In the genomic region with DNA sequence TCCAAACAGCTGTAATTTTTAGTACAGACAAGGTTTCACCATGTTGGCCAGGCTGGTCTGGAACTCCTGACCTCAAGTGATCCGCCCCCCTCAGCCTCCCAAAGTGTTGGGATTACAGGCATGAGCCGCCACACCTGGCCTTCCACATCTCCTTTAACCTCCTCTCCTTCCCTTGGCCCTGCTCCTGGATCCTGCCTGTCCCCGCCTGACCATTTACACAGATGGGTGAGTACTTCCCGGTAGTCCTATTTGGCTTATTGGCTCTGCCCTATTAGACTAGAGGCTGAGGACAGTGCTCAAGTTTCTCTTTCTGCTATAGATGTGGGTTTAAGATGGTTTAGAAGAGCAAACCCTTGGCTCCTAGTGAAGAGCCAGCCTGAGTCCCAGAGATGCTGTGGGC, we compare ENCODE assay signal across 32 cellular contexts. TPM values are rescaled to one million over a fixed set of nuclear protein-coding genes. Genes with fewer than 3 reads are reported as not detected.
DNase-seq lines count a peak whose midpoint lies in the region; ATAC-seq, FAIRE-seq and TF ChIP-seq lines count a peak whose summit lies in the region.
"Had no signal": no experiment of that assay in that cellular context is flagged by ENCODE, and none has a peak within 500 bp of the region (broad histone marks: within the 10 kb centered on the region; RNA-seq: fewer than 3 reads in every experiment).

No MANE protein-coding gene starts in this region.

- H3K27me3 ChIP-seq in K562 (ENCODE audit: control insufficient read depth in 2 of 2, insufficient read depth in 2 of 2, low read length in 2 of 2): no peaks in the 10 kb centered on the region
- H3K27me3 ChIP-seq: pancreas, upper lobe of right lung had no signal

- no peak for TF ChIP-seq EP300 in K562 (IDR thresholded peaks at IDR 0.05; ENCODE audit: low read length)

- no peak overlapping the region for H3K4me3 ChIP-seq in K562
- H3K4me3 ChIP-seq: A549, coronary artery, pancreas, PC-9, upper lobe of right lung had no signal

- CTCF ChIA-PET in activated CD8-positive, alpha-beta T cell treated with anti-CD3 and anti-CD28 coated beads for 36 hours (lab: Charles Lee): interaction anchor here (0.8 to 2.0 kb wide), 2 partner anchors 18 to 36 kb away, joined by 3 to 12 read pairs; no protein-coding TSS in a partner anchor
- CTCF ChIA-PET in activated CD8-positive, alpha-beta T cell treated with anti-CD3 and anti-CD28 coated beads, Interleukin-2, amount 10 ng/mL, durations not matched to agents 7 days and 5 days (lab: Charles Lee): interaction anchor here (2.2 to 3.4 kb wide), 3 partner anchors 36 to 163 kb away, joined by 14 to 28 read pairs (median 19); partner anchors contain the start of gene LGR6
- CTCF ChIA-PET in T-cell (lab: Charles Lee): interaction anchor here in 1 of 2 donors (0.7 kb wide), 1 partner anchor 36 kb away, joined by 4 read pairs; no protein-coding TSS in a partner anchor
- CTCF ChIA-PET in K562 (lab: Yijun Ruan, JAX; ENCODE audit: low intra/inter-chr PET ratio): no interaction called here

- no peak overlapping the region for H3K9ac ChIP-seq in K562 (ENCODE audit: insufficient read depth in 1 of 2, low read depth in 2 of 2, low read length in 2 of 2)
- H3K9ac ChIP-seq: SK-N-SH had no signal

- peaks cover 41% of the 10 kb centered on the region for H3K79me2 ChIP-seq in K562 (ENCODE audit: control insufficient read depth, insufficient read depth, low read length)

- peaks cover 79% of the 10 kb centered on the region for H3K36me3 Mint-ChIP-seq in activated CD8-positive, alpha-beta T cell treated with anti-CD3 and anti-CD28 coated beads for 36 hours (ENCODE audit: low read depth)
- peaks cover 74% of the 10 kb centered on the region for H3K36me3 Mint-ChIP-seq in activated CD8-positive, alpha-beta T cell treated with anti-CD3 and anti-CD28 coated beads, Interleukin-2, amount 10 ng/mL, durations not matched to agents 7 days and 5 days (ENCODE audit: low read depth)
- peaks cover 38% of the 10 kb centered on the region for H3K36me3 Mint-ChIP-seq in T-cell
- H3K36me3 Mint-ChIP-seq in stimulated activated memory B cell treated with anti-CD40 and anti-IgM and Interleukin-4, amounts not matched to agents 10 μg/mL and 1 μg/mL and 100 μg/mL, for 72 hours: peaks cover 28% of the 10 kb centered on the region

- intact Hi-C loops in activated CD8-positive, alpha-beta T cell treated with anti-CD3 and anti-CD28 coated beads for 36 hours (cut with micrococcal nuclease): no loop called here
- intact Hi-C loops in K562 (cut with micrococcal nuclease): loop anchor here (10.0 kb wide), 1 partner anchor 652 kb away; the partner anchor contains the start of gene KDM5B
- intact Hi-C loops in Right ventricle myocardium superior (cut with DNase I): no loop called here

- H3K4me3 Mint-ChIP-seq in activated CD8-positive, alpha-beta T cell treated with anti-CD3 and anti-CD28 coated beads for 36 hours: no peak overlapping the region
- H3K4me3 Mint-ChIP-seq in activated CD8-positive, alpha-beta T cell treated with anti-CD3 and anti-CD28 coated beads, Interleukin-2, amount 10 ng/mL, durations not matched to agents 7 days and 5 days: no peak overlapping the region
- no peak overlapping the region for H3K4me3 Mint-ChIP-seq in T-cell
- H3K4me3 Mint-ChIP-seq in stimulated activated memory B cell treated with anti-CD40 and anti-IgM and Interleukin-4, amounts not matched to agents 10 μg/mL and 1 μg/mL and 100 μg/mL, for 72 hours: no peak overlapping the region
- H3K4me3 Mint-ChIP-seq: natural killer cell treated with Interleukin-12 subunit alpha and Interleukin-12 subunit beta and Interleukin-15 and Interleukin-18, amount 100 ng/mL, for 72 hours; stimulated activated naive B cell treated with anti-CD40 and anti-IgM and Interleukin-4, amounts not matched to agents 10 μg/mL and 1 μg/mL and 100 μg/mL, for 72 hours had no signal

- H3K27me3 Mint-ChIP-seq in activated CD8-positive, alpha-beta T cell treated with anti-CD3 and anti-CD28 coated beads for 36 hours: no peaks in the 10 kb centered on the region
- no peaks in the 10 kb centered on the region for H3K27me3 Mint-ChIP-seq in activated CD8-positive, alpha-beta T cell treated with anti-CD3 and anti-CD28 coated beads, Interleukin-2, amount 10 ng/mL, durations not matched to agents 7 days and 5 days (ENCODE audit: low read depth)
- no peaks in the 10 kb centered on the region for H3K27me3 Mint-ChIP-seq in T-cell
- H3K27me3 Mint-ChIP-seq in stimulated activated memory B cell treated with anti-CD40 and anti-IgM and Interleukin-4, amounts not matched to agents 10 μg/mL and 1 μg/mL and 100 μg/mL, for 72 hours: no peaks in the 10 kb centered on the region
- H3K27me3 Mint-ChIP-seq: natural killer cell treated with Interleukin-12 subunit alpha and Interleukin-12 subunit beta and Interleukin-15 and Interleukin-18, amount 100 ng/mL, for 72 hours; stimulated activated naive B cell treated with anti-CD40 and anti-IgM and Interleukin-4, amounts not matched to agents 10 μg/mL and 1 μg/mL and 100 μg/mL, for 72 hours had no signal

- H3K27ac Mint-ChIP-seq in activated CD8-positive, alpha-beta T cell treated with anti-CD3 and anti-CD28 coated beads for 36 hours: peak overlapping the region; percentile 59
- no peak overlapping the region for H3K27ac Mint-ChIP-seq in activated CD8-positive, alpha-beta T cell treated with anti-CD3 and anti-CD28 coated beads, Interleukin-2, amount 10 ng/mL, durations not matched to agents 7 days and 5 days
- H3K27ac Mint-ChIP-seq in T-cell: peak overlapping the region; percentile 34 to 38
- H3K27ac Mint-ChIP-seq in stimulated activated memory B cell treated with anti-CD40 and anti-IgM and Interleukin-4, amounts not matched to agents 10 μg/mL and 1 μg/mL and 100 μg/mL, for 72 hours: peak overlapping the region; percentile 9
- H3K27ac Mint-ChIP-seq: natural killer cell treated with Interleukin-12 subunit alpha and Interleukin-12 subunit beta and Interleukin-15 and Interleukin-18, amount 100 ng/mL, for 72 hours; stimulated activated naive B cell treated with anti-CD40 and anti-IgM and Interleukin-4, amounts not matched to agents 10 μg/mL and 1 μg/mL and 100 μg/mL, for 72 hours had no signal

- no TSS peak for BruUV-seq in K562 (replicated peaks; lab: Mats Ljungman, UMichigan)

- no peaks in the 10 kb centered on the region for H3K9me1 ChIP-seq in K562 (ENCODE audit: control insufficient read depth, insufficient read depth, low read length)

- no peak overlapping the region for H3K27ac ChIP-seq in K562 (ENCODE audit: extremely low read depth, low read depth, low read length)
- H3K27ac ChIP-seq: A549, coronary artery, pancreas, PC-9, upper lobe of right lung had no signal

- H3K9me3 ChIP-seq in K562 (replicated peaks; ENCODE audit: control insufficient read depth, insufficient read depth, low read depth, low read length): no peaks in the 10 kb centered on the region
- H3K9me3 ChIP-seq: A549, pancreas, SK-N-SH, upper lobe of right lung had no signal

- no peak for ATAC-seq in activated CD8-positive, alpha-beta T cell treated with anti-CD3 and anti-CD28 coated beads for 36 hours
- no peak for ATAC-seq in activated CD8-positive, alpha-beta T cell treated with anti-CD3 and anti-CD28 coated beads, Interleukin-2, amount 10 ng/mL, durations not matched to agents 7 days and 5 days
- no peak for ATAC-seq in T-cell (replicated peaks in 1 of 4)
- ATAC-seq in K562: no peak
- ATAC-seq in stimulated activated memory B cell treated with anti-CD40 and anti-IgM and Interleukin-4, amounts not matched to agents 10 μg/mL and 1 μg/mL and 100 μg/mL, for 72 hours: no peak
- ATAC-seq in Right ventricle myocardium superior (ENCODE audit: poor library complexity): no peak
- ATAC-seq: A549; left colon; natural killer cell treated with Interleukin-12 subunit alpha and Interleukin-12 subunit beta and Interleukin-15 and Interleukin-18, amount 100 ng/mL, for 72 hours; pancreas; stimulated activated naive B cell treated with anti-CD40 and anti-IgM and Interleukin-4, amounts not matched to agents 10 μg/mL and 1 μg/mL and 100 μg/mL, for 72 hours; upper lobe of right lung had no signal

- H3K9me3 Mint-ChIP-seq in activated CD8-positive, alpha-beta T cell treated with anti-CD3 and anti-CD28 coated beads for 36 hours: no peaks in the 10 kb centered on the region
- H3K9me3 Mint-ChIP-seq in activated CD8-positive, alpha-beta T cell treated with anti-CD3 and anti-CD28 coated beads, Interleukin-2, amount 10 ng/mL, durations not matched to agents 7 days and 5 days (ENCODE audit: insufficient read depth): no peaks in the 10 kb centered on the region
- H3K9me3 Mint-ChIP-seq in T-cell: no peaks in the 10 kb centered on the region
- H3K9me3 Mint-ChIP-seq in stimulated activated memory B cell treated with anti-CD40 and anti-IgM and Interleukin-4, amounts not matched to agents 10 μg/mL and 1 μg/mL and 100 μg/mL, for 72 hours: no peaks in the 10 kb centered on the region
- H3K9me3 Mint-ChIP-seq: natural killer cell treated with Interleukin-12 subunit alpha and Interleukin-12 subunit beta and Interleukin-15 and Interleukin-18, amount 100 ng/mL, for 72 hours; stimulated activated naive B cell treated with anti-CD40 and anti-IgM and Interleukin-4, amounts not matched to agents 10 μg/mL and 1 μg/mL and 100 μg/mL, for 72 hours had no signal

- in situ Hi-C loops in K562 (cut with MboI): no loop called here

- TF ChIP-seq RAD21 in K562 (CRISPR knock-in tag; conservative IDR thresholded peaks at IDR 0.05 in 1 of 2, IDR thresholded peaks at IDR 0.05 in 1 of 2): no peak

- H3K4me1 ChIP-seq in K562 (replicated peaks in 1 of 2; ENCODE audit: control insufficient read depth in 2 of 2, insufficient read depth in 2 of 2, low read length in 2 of 2): peaks cover 27 to 46% of the 10 kb centered on the region in 2 experiments

- FAIRE-seq in K562 (lab: Jason Lieb, UNC): no peak
- FAIRE-seq in D721Med (lab: Jason Lieb, UNC): no peak
- FAIRE-seq: A549, G401.6, pancreas had no signal

- WGBS in K562 (ENCODE audit: insufficient coverage, low coverage, missing lambda C conversion rate): 96% methylated on average over 4 of the region's 4 CpGs

- TF ChIP-seq CTCF in activated CD8-positive, alpha-beta T cell treated with anti-CD3 and anti-CD28 coated beads for 36 hours (IDR thresholded peaks at IDR 0.05): no peak
- no peak for TF ChIP-seq CTCF in K562 (IDR thresholded peaks at IDR 0.05 in 2 of 3, conservative IDR thresholded peaks at IDR 0.05 in 1 of 3; ENCODE audit: insufficient read depth in 2 of 3, low read depth in 1 of 3, low read length in 3 of 3)
- no peak for TF ChIP-seq CTCF in D721Med (IDR thresholded peaks at IDR 0.05; ENCODE audit: insufficient read depth, missing control alignments)

- H3K36me3 ChIP-seq in K562 (ENCODE audit: control insufficient read depth, insufficient read depth, low read length): peaks cover 97% of the 10 kb centered on the region
- H3K36me3 ChIP-seq: pancreas, upper lobe of right lung had no signal

- no peak overlapping the region for H2AFZ ChIP-seq in K562 (ENCODE audit: low read depth, low read length)
- H2AFZ ChIP-seq: PC-9 had no signal

- peaks cover 42% of the 10 kb centered on the region for H3K4me1 Mint-ChIP-seq in activated CD8-positive, alpha-beta T cell treated with anti-CD3 and anti-CD28 coated beads for 36 hours (ENCODE audit: low read depth)
- H3K4me1 Mint-ChIP-seq in activated CD8-positive, alpha-beta T cell treated with anti-CD3 and anti-CD28 coated beads, Interleukin-2, amount 10 ng/mL, durations not matched to agents 7 days and 5 days (ENCODE audit: low read depth): peaks cover 48% of the 10 kb centered on the region
- H3K4me1 Mint-ChIP-seq in T-cell: peaks cover 35 to 45% (median 38%) of the 10 kb centered on the region in 3 donors
- H3K4me1 Mint-ChIP-seq in stimulated activated memory B cell treated with anti-CD40 and anti-IgM and Interleukin-4, amounts not matched to agents 10 μg/mL and 1 μg/mL and 100 μg/mL, for 72 hours: peaks cover 1% of the 10 kb centered on the region

- no peaks in the 10 kb centered on the region for H4K20me1 ChIP-seq in K562 (replicated peaks; ENCODE audit: control insufficient read depth, insufficient read depth, low read length)

- DNase-seq in activated CD8-positive, alpha-beta T cell treated with anti-CD3 and anti-CD28 coated beads for 36 hours: no peak
- DNase-seq in activated CD8-positive, alpha-beta T cell treated with anti-CD3 and anti-CD28 coated beads, Interleukin-2, amount 10 ng/mL, durations not matched to agents 7 days and 5 days: no peak
- DNase-seq in T-cell: no peak
- no peak for DNase-seq in K562 (ENCODE audit: extremely low read depth in 1 of 4, low spot score in 3 of 4)
- DNase-seq in NCI-H526 (lab: John Stamatoyannopoulos, UW): no peak
- DNase-seq in Right ventricle myocardium superior: no peak
- DNase-seq in D721Med (ENCODE audit: insufficient read length, low spot score): no peak
- DNase-seq: activated CD4-positive, alpha-beta T cell treated with anti-CD3 and anti-CD28 coated beads for 48 hours; activated effector memory CD4-positive, alpha-beta T cell treated with Interleukin-2 at 50 U/mL for 16 hours; effector memory CD4-positive, alpha-beta T cell; HCEC 1CT; hypothalamus; left colon; NCI-H1417 treated with DMSO at 0.1 percent for 48 hours; NCI-H2081; NCI-H524 treated with DMSO at 0.1 percent for 48 hours; pancreas; PC-9; retina; SK-N-SH; stimulated activated naive B cell treated with anti-CD40 and anti-IgM and Interleukin-4, amounts not matched to agents 10 μg/mL and 1 μg/mL and 100 μg/mL, for 72 hours; upper lobe of right lung had no signal

- POLR2A ChIA-PET in activated CD8-positive, alpha-beta T cell treated with anti-CD3 and anti-CD28 coated beads for 36 hours (lab: Charles Lee): interaction anchor here (1.7 to 13.6 kb wide), 3 partner anchors 8 to 13 kb away, joined by 7 to 124 read pairs (median 14); partner anchors contain the start of genes ARL8A and PTPN7
- POLR2A ChIA-PET in activated CD8-positive, alpha-beta T cell treated with anti-CD3 and anti-CD28 coated beads, Interleukin-2, amount 10 ng/mL, durations not matched to agents 7 days and 5 days (lab: Charles Lee): interaction anchor here (0.7 to 2.1 kb wide), 2 partner anchors 9 to 13 kb away, joined by 3 to 9 read pairs; no protein-coding TSS in a partner anchor
- POLR2A ChIA-PET in T-cell (lab: Charles Lee): no interaction called here
- POLR2A ChIA-PET in K562 (lab: Yijun Ruan, JAX): interaction anchor here (0.6 to 2.3 kb wide), 5 partner anchors 9 to 242 kb away, joined by 3 to 21 read pairs (median 3); partner anchors contain the start of genes ARL8A and TIMM17A

- TF ChIP-seq POLR2A in K562 (conservative IDR thresholded peaks at IDR 0.05): no peak

- no peak overlapping the region for H3K4me2 ChIP-seq in K562 (ENCODE audit: insufficient read depth, low read length)
- H3K4me2 ChIP-seq: A549, PC-9, SK-N-SH had no signal

RNA-seq across cellular contexts. Expression of gene PTPN7, which starts 7.1 kb away (rescaled TPM):
- total RNA-seq in activated CD8-positive, alpha-beta T cell treated with anti-CD3 and anti-CD28 coated beads for 36 hours: 100 to 1,000 TPM; 195 to 200 TPM
- total RNA-seq in activated CD8-positive, alpha-beta T cell treated with anti-CD3 and anti-CD28 coated beads, Interleukin-2, amount 10 ng/mL, durations not matched to agents 7 days and 5 days: 100 to 1,000 TPM; 242 to 255 TPM
- 100 to 1,000 TPM in 1 of 5 donors, 10 to 100 TPM in 4; 67.1 to 124 (median 71.7) TPM for total RNA-seq in T-cell
- total RNA-seq in K562 (2011; cell fraction: chromatin; rRNA removed; ENCODE audit: low replicate concordance): 135 and 260 TPM in 2 replicates
- 174 and 175 TPM in 2 replicates for total RNA-seq in K562 (2011; cell fraction: nucleolus; rRNA removed)
- 146 and 165 TPM in 2 replicates for total RNA-seq in K562 (2011; cell fraction: nucleoplasm; rRNA removed)
- total RNA-seq in K562 (2014; rRNA removed): 121 and 126 TPM in 2 replicates
- 61.7 and 65.6 TPM in 2 replicates for total RNA-seq in K562 (2014; rRNA removed; fragmentation: Illumina TruSeq; extraction: Trizol)
- total RNA-seq in K562 (2015; rRNA removed; fragmentation: Illumina TruSeq; extraction: Trizol): 116 and 120 TPM in 2 replicates
- 112 and 139 TPM in 2 replicates for total RNA-seq in K562 (2021)
- polyA plus RNA-seq in K562 (2011; rRNA removed): 80.7 and 176 TPM in 2 replicates
- 155 and 163 TPM in 2 replicates for polyA plus RNA-seq in K562 (2011; cell fraction: cytosol; rRNA removed)
- 215 and 278 TPM in 2 replicates for polyA plus RNA-seq in K562 (2011; cell fraction: nucleus; rRNA removed)
- polyA plus RNA-seq in K562 (2012): 146 and 171 TPM in 2 replicates
- polyA plus RNA-seq in K562 (2014; fragmentation: Illumina TruSeq; extraction: Trizol): 144 and 189 TPM in 2 replicates
- 10 to 100 TPM; 18.7 to 19.8 TPM for polyA plus RNA-seq in K562 (2014; fragmentation: Nextera tagmentation; extraction: Ambion mirVana)
- 123 and 128 TPM in 2 replicates for polyA plus RNA-seq in K562 (2014; rRNA removed)
- 58.0 and 78.3 TPM in 2 replicates for polyA minus RNA-seq in K562 (2011; rRNA and poly(A)+ RNA removed)
- 54.1 and 65.3 TPM in 2 replicates for polyA minus RNA-seq in K562 (2011; cell fraction: cytosol; rRNA and poly(A)+ RNA removed)
- 38.1 and 80.1 TPM in 2 replicates for polyA minus RNA-seq in K562 (2011; cell fraction: nucleus; rRNA and poly(A)+ RNA removed)
- 0.27 TPM for total RNA-seq in Right ventricle myocardium superior
- total RNA-seq: lung microvascular endothelial cell, PC-9 had no signal
- polyA plus RNA-seq: SK-N-SH had no signal

RNA-seq across cellular contexts. Expression of gene ARL8A, which starts 8.7 kb away (rescaled TPM):
- 10 to 100 TPM; 25.8 to 33.7 TPM for total RNA-seq in activated CD8-positive, alpha-beta T cell treated with anti-CD3 and anti-CD28 coated beads for 36 hours
- total RNA-seq in activated CD8-positive, alpha-beta T cell treated with anti-CD3 and anti-CD28 coated beads, Interleukin-2, amount 10 ng/mL, durations not matched to agents 7 days and 5 days: 10 to 100 TPM; 39.7 to 42.0 TPM
- total RNA-seq in T-cell (10 to 100 TPM; 37.8 to 70.2 (median 50.9) TPM), K562 (2014; rRNA removed) (13.1 and 21.8 TPM in 2 replicates), K562 (2014; rRNA removed; fragmentation: Illumina TruSeq; extraction: Trizol) (7.9 and 9.2 TPM in 2 replicates), K562 (2015; rRNA removed; fragmentation: Illumina TruSeq; extraction: Trizol) (11.1 and 11.8 TPM in 2 replicates), K562 (2021) (19.1 and 22.7 TPM in 2 replicates), Right ventricle myocardium superior (69.5 TPM)
- total RNA-seq in K562 (2011; cell fraction: chromatin; rRNA removed; ENCODE audit: low replicate concordance): 15.5 and 36.2 TPM in 2 replicates
- total RNA-seq in K562 (2011; cell fraction: nucleolus; rRNA removed): 13.9 and 24.0 TPM in 2 replicates
- total RNA-seq in K562 (2011; cell fraction: nucleoplasm; rRNA removed): 13.5 and 19.8 TPM in 2 replicates
- polyA plus RNA-seq in K562 (2011; rRNA removed) (27.3 and 58.1 TPM in 2 replicates), K562 (2014; fragmentation: Illumina TruSeq; extraction: Trizol) (11.4 and 15.9 TPM in 2 replicates), K562 (2014; fragmentation: Nextera tagmentation; extraction: Ambion mirVana) (under 1 TPM; 0.17 to 0.32 TPM), K562 (2014; rRNA removed) (15.3 and 15.6 TPM in 2 replicates)
- 17.5 and 24.2 TPM in 2 replicates for polyA plus RNA-seq in K562 (2011; cell fraction: cytosol; rRNA removed)
- polyA plus RNA-seq in K562 (2011; cell fraction: nucleus; rRNA removed): 31.3 and 39.1 TPM in 2 replicates
- polyA plus RNA-seq in K562 (2012): 21.7 and 25.7 TPM in 2 replicates
- polyA minus RNA-seq in K562 (2011; rRNA and poly(A)+ RNA removed): 12.5 and 17.4 TPM in 2 replicates
- polyA minus RNA-seq in K562 (2011; cell fraction: cytosol; rRNA and poly(A)+ RNA removed): 11.4 and 13.7 TPM in 2 replicates
- polyA minus RNA-seq in K562 (2011; cell fraction: nucleus; rRNA and poly(A)+ RNA removed): 3.4 and 10.0 TPM in 2 replicates

RNA-seq across cellular contexts. Expression of gene GPR37L1, which starts 30.6 kb away (rescaled TPM):
- total RNA-seq in activated CD8-positive, alpha-beta T cell treated with anti-CD3 and anti-CD28 coated beads for 36 hours: not detected
- total RNA-seq in activated CD8-positive, alpha-beta T cell treated with anti-CD3 and anti-CD28 coated beads, Interleukin-2, amount 10 ng/mL, durations not matched to agents 7 days and 5 days: not detected
- not detected for total RNA-seq in T-cell
- total RNA-seq in K562 (2011; cell fraction: chromatin; rRNA removed; ENCODE audit: low replicate concordance): not detected in 2 replicates
- under 0.01 TPM in 2 replicates for total RNA-seq in K562 (2011; cell fraction: nucleolus; rRNA removed)
- total RNA-seq in K562 (2011; cell fraction: nucleoplasm; rRNA removed): not detected in 2 replicates
- total RNA-seq in K562 (2014; rRNA removed): not detected in 2 replicates
- not detected in 2 replicates for total RNA-seq in K562 (2014; rRNA removed; fragmentation: Illumina TruSeq; extraction: Trizol)
- not detected in 2 replicates for total RNA-seq in K562 (2015; rRNA removed; fragmentation: Illumina TruSeq; extraction: Trizol)
- total RNA-seq in K562 (2021): not detected in 2 replicates
- 0.01 TPM in 1 of 2 replicates, not detected in the other for polyA plus RNA-seq in K562 (2011; rRNA removed)
- 0.01 TPM in 1 of 2 replicates, not detected in the other for polyA plus RNA-seq in K562 (2011; cell fraction: cytosol; rRNA removed)
- 0.01 TPM in 1 of 2 replicates, not detected in the other for polyA plus RNA-seq in K562 (2011; cell fraction: nucleus; rRNA removed)
- polyA plus RNA-seq in K562 (2012): 0.07 TPM in 2 replicates
- not detected in 2 replicates for polyA plus RNA-seq in K562 (2014; fragmentation: Illumina TruSeq; extraction: Trizol)
- polyA plus RNA-seq in K562 (2014; fragmentation: Nextera tagmentation; extraction: Ambion mirVana): not detected
- polyA plus RNA-seq in K562 (2014; rRNA removed): not detected in 2 replicates
- not detected in 2 replicates for polyA minus RNA-seq in K562 (2011; rRNA and poly(A)+ RNA removed)
- polyA minus RNA-seq in K562 (2011; cell fraction: cytosol; rRNA and poly(A)+ RNA removed): not detected in 2 replicates
- polyA minus RNA-seq in K562 (2011; cell fraction: nucleus; rRNA and poly(A)+ RNA removed): not detected in 2 replicates
- 0.05 TPM for total RNA-seq in Right ventricle myocardium superior
- total RNA-seq: cardiac septum; mononuclear cell; natural killer cell treated with Interleukin-12 subunit alpha and Interleukin-12 subunit beta and Interleukin-15 and Interleukin-18, amount 100 ng/mL, for 72 hours had no signal
- polyA plus RNA-seq: SK-N-SH had no signal

RNA-seq across cellular contexts. Expression of gene LGR6, which starts 40.3 kb away (rescaled TPM):
- total RNA-seq in activated CD8-positive, alpha-beta T cell treated with anti-CD3 and anti-CD28 coated beads for 36 hours: under 1 TPM; 0.34 TPM
- under 1 TPM in 1 of 2 experiments, not detected in 1; 0.08 TPM for total RNA-seq in activated CD8-positive, alpha-beta T cell treated with anti-CD3 and anti-CD28 coated beads, Interleukin-2, amount 10 ng/mL, durations not matched to agents 7 days and 5 days
- total RNA-seq in T-cell (10 to 100 TPM in 1 of 5 donors, 1 to 10 TPM in 3, under 1 TPM in 1; 0.58 to 13.1 (median 1.8) TPM), K562 (2014; rRNA removed) (0.12 and 0.45 TPM in 2 replicates), K562 (2014; rRNA removed; fragmentation: Illumina TruSeq; extraction: Trizol) (0.11 and 0.13 TPM in 2 replicates), K562 (2015; rRNA removed; fragmentation: Illumina TruSeq; extraction: Trizol) (0.26 and 0.29 TPM in 2 replicates), K562 (2021) (0.20 and 0.31 TPM in 2 replicates), Right ventricle myocardium superior (3.9 TPM)
- 0.72 and 0.77 TPM in 2 replicates for total RNA-seq in K562 (2011; cell fraction: chromatin; rRNA removed; ENCODE audit: low replicate concordance)
- 0.17 and 0.79 TPM in 2 replicates for total RNA-seq in K562 (2011; cell fraction: nucleolus; rRNA removed)
- total RNA-seq in K562 (2011; cell fraction: nucleoplasm; rRNA removed): 0.66 and 0.76 TPM in 2 replicates
- polyA plus RNA-seq in K562 (2011; rRNA removed) (0.14 and 0.47 TPM in 2 replicates), K562 (2014; fragmentation: Illumina TruSeq; extraction: Trizol) (0.21 and 0.54 TPM in 2 replicates), K562 (2014; fragmentation: Nextera tagmentation; extraction: Ambion mirVana) (under 1 TPM in 1 of 2 experiments, not detected in 1; 0.01 TPM), K562 (2014; rRNA removed) (0.12 and 0.42 TPM in 2 replicates)
- polyA plus RNA-seq in K562 (2011; cell fraction: cytosol; rRNA removed): 0.22 and 0.24 TPM in 2 replicates
- 1.2 and 1.8 TPM in 2 replicates for polyA plus RNA-seq in K562 (2011; cell fraction: nucleus; rRNA removed)
- 0.26 and 0.96 TPM in 2 replicates for polyA plus RNA-seq in K562 (2012)
- not detected in 2 replicates for polyA minus RNA-seq in K562 (2011; rRNA and poly(A)+ RNA removed)
- polyA minus RNA-seq in K562 (2011; cell fraction: cytosol; rRNA and poly(A)+ RNA removed): not detected in 2 replicates
- polyA minus RNA-seq in K562 (2011; cell fraction: nucleus; rRNA and poly(A)+ RNA removed): 0.40 and 0.89 TPM in 2 replicates
- total RNA-seq: epithelial cell of proximal tubule, glomerular endothelial cell, lung microvascular endothelial cell had no signal

Comparison
In these comparisons a context has a peak if more than half of its experiments do, and no peak if none do; other contexts are left out.
1. RNA of gene PTPN7, which starts 7.1 kb away (total RNA-seq): 242 to 255 TPM in activated CD8-positive, alpha-beta T cell treated with anti-CD3 and anti-CD28 coated beads, Interleukin-2, amount 10 ng/mL, durations not matched to agents 7 days and 5 days, 195 to 200 TPM in activated CD8-positive, alpha-beta T cell treated with anti-CD3 and anti-CD28 coated beads for 36 hours, 61.7 to 260 TPM in K562 and 67.1 to 124 TPM in T-cell; 0.27 TPM in Right ventricle myocardium superior (single experiment); every median in the first group is over 10 times any median in the second.
2. POLR2A ChIA-PET loops: an anchor here in activated CD8-positive, alpha-beta T cell treated with anti-CD3 and anti-CD28 coated beads for 36 hours (1.7 to 13.6 kb wide), activated CD8-positive, alpha-beta T cell treated with anti-CD3 and anti-CD28 coated beads, Interleukin-2, amount 10 ng/mL, durations not matched to agents 7 days and 5 days (0.7 to 2.1 kb wide) and K562 (0.6 to 2.3 kb wide); none called in T-cell.